22 cellular contexts compared by ENCODE assay signal in genomic region chr3:181862502-181862901, GRCh38.
DNase-seq lines count a peak whose midpoint lies in the region; ATAC-seq and TF ChIP-seq lines count a peak whose summit lies in the region.
"Had no signal": no experiment of that assay in that cellular context is flagged by ENCODE, and none has a peak within 500 bp of the region (broad histone marks: within the 10 kb centered on the region; RNA-seq: fewer than 3 reads in every experiment).

No MANE protein-coding gene starts in this region.

- no peaks in the 10 kb centered on the region; the same call in 1 of the 2 replicates for H3F3A ChIP-seq in GM23338 (replicated peaks; ENCODE audit: low read depth)
- no peaks in the 10 kb centered on the region for H3F3A ChIP-seq in OCI-LY1 (ENCODE audit: insufficient read depth, low read length)

- no peak overlapping the region for H3K9ac ChIP-seq in OCI-LY1 (ENCODE audit: low read length)
- H3K9ac ChIP-seq: BLaER1 treated with 17β-estradiol and CSF1 and Interleukin-3, amounts not matched to agents 10 nM and 100 nM; GM23248 had no signal

- H3K36me3 Mint-ChIP-seq in GM23338 (ENCODE audit: low read depth), result no peaks in the 10 kb centered on the region
- H3K36me3 Mint-ChIP-seq: CD14-positive monocyte; CD8-positive, alpha-beta memory T cell had no signal

- in situ Hi-C loops in transverse colon (cut with MboI; ENCODE audit: low pct_ligation_motif_present in 1 of 4, low pct_unique_long_range_greater_than_20kb in 1 of 4, low sequenced_read_pairs in 3 of 4), result no loop called here

- peaks cover 7% of the 10 kb centered on the region for H3K27me3 Mint-ChIP-seq in GM23338 (ENCODE audit: insufficient read depth, low read depth, poor library complexity)
- H3K27me3 Mint-ChIP-seq: CD4-positive, alpha-beta T cell; CD8-positive, alpha-beta memory T cell had no signal

- H3K9me3 Mint-ChIP-seq in GM23338, result peaks cover 1% of the 10 kb centered on the region; the same call in 1 of the 3 replicates
- H3K9me3 Mint-ChIP-seq: CD4-positive, alpha-beta T cell had no signal

- H3K4me3 ChIP-seq in GM23338 (no peak overlapping the region), OCI-LY1 (ENCODE audit: low read depth, low read length, poor library complexity, severe bottlenecking) (no peak overlapping the region), transverse colon (no peak overlapping the region)
- H3K4me3 ChIP-seq: A549; BLaER1 treated with 17β-estradiol and CSF1 and Interleukin-3, amounts not matched to agents 10 nM and 100 nM; GM12878; GM23248 had no signal

- H3K4me1 Mint-ChIP-seq in GM23338, result peaks cover 28% of the 10 kb centered on the region
- H3K4me1 Mint-ChIP-seq: CD14-positive monocyte; CD8-positive, alpha-beta memory T cell had no signal

- H3K27me3 ChIP-seq in GM23338 (ENCODE audit: insufficient read depth), result no peaks in the 10 kb centered on the region
- no peaks in the 10 kb centered on the region for H3K27me3 ChIP-seq in OCI-LY1 (ENCODE audit: insufficient read depth, low read length)
- H3K27me3 ChIP-seq in transverse colon, result no peaks in the 10 kb centered on the region
- H3K27me3 ChIP-seq: BE2C; BLaER1 treated with 17β-estradiol and CSF1 and Interleukin-3, amounts not matched to agents 10 nM and 100 nM had no signal

- no peak overlapping the region; the same call in 1 of the 2 replicates for H3K27ac Mint-ChIP-seq in GM23338
- H3K27ac Mint-ChIP-seq: CD14-positive monocyte; CD4-positive, alpha-beta T cell; CD8-positive, alpha-beta memory T cell had no signal

- TF ChIP-seq EP300 in transverse colon (IDR thresholded peaks at IDR 0.05; ENCODE audit: low read depth), result no peak

- no peak overlapping the region for H3K27ac ChIP-seq in GM23338 (ENCODE audit: low read depth)
- peak overlapping the region; percentile 16 for H3K27ac ChIP-seq in OCI-LY1 (ENCODE audit: low read depth, low read length, poor library complexity, severe bottlenecking)
- H3K27ac ChIP-seq in transverse colon, result no peak overlapping the region
- H3K27ac ChIP-seq: A549; BLaER1 treated with 17β-estradiol and CSF1 and Interleukin-3, amounts not matched to agents 10 nM and 100 nM; GM23248 had no signal

- H4K20me1 ChIP-seq in GM23338 (replicated peaks; ENCODE audit: insufficient read depth), result no peaks in the 10 kb centered on the region
- H4K20me1 ChIP-seq in OCI-LY1 (ENCODE audit: insufficient read depth, low read length), result no peaks in the 10 kb centered on the region
- H4K20me1 ChIP-seq: BLaER1 treated with 17β-estradiol and CSF1 and Interleukin-3, amounts not matched to agents 10 nM and 100 nM had no signal

- H2AFZ ChIP-seq in GM23338 (no peak overlapping the region), OCI-LY1 (ENCODE audit: low read length) (no peak overlapping the region)
- H2AFZ ChIP-seq: GM23248 had no signal

- no peak overlapping the region for H3K4me2 ChIP-seq in GM23338
- no peak overlapping the region for H3K4me2 ChIP-seq in OCI-LY1 (ENCODE audit: low read length)
- H3K4me2 ChIP-seq: A549; BLaER1 treated with 17β-estradiol and CSF1 and Interleukin-3, amounts not matched to agents 10 nM and 100 nM had no signal

- no peak for TF ChIP-seq POLR2A in transverse colon (IDR thresholded peaks at IDR 0.05)

- no peak for DNase-seq in GM23338 (ENCODE audit: low spot score)
- peak; percentile 21 for DNase-seq in iPS-NIHi7 (ENCODE audit: extremely low spot score)
- DNase-seq in transverse colon, result no peak
- no peak for DNase-seq in activated T-cell treated with anti-CD3 and anti-CD28 coated beads for 4 hours
- DNase-seq in NCI-H345 treated with DMSO at 0.1 percent for 48 hours (lab: John Stamatoyannopoulos, UW; ENCODE audit: unreplicated experiment), result no peak
- DNase-seq: 8988T; ACHN; AML-193; BE2C; CD4-positive, alpha-beta T cell; CD8-positive, alpha-beta memory T cell; DMS 273 treated with DMSO at 0.1 percent for 48 hours; DMS79; EL; GDM1; GM23248; HCEC 1CT had no signal

- peaks cover 4% of the 10 kb centered on the region; the same call in 1 of the 2 replicates for H3K9me2 ChIP-seq in GM23338 (ENCODE audit: insufficient read depth)
- H3K9me2 ChIP-seq in OCI-LY1 (ENCODE audit: low read depth, low read length), result no peaks in the 10 kb centered on the region

- ATAC-seq in GM23338, result no peak
- ATAC-seq: A549, GM12878 had no signal

- intact Hi-C loops in transverse colon (cut with DNase I; ENCODE audit: low total_unique reads), result no loop called here

- no peaks in the 10 kb centered on the region for H3K79me2 ChIP-seq in GM23338 (replicated peaks; ENCODE audit: insufficient read depth)
- no peaks in the 10 kb centered on the region for H3K79me2 ChIP-seq in OCI-LY1 (ENCODE audit: insufficient read depth, low read length)

- 70 to 83% methylated on average over 3 of the region's 3 CpGs for WGBS in transverse colon (ENCODE audit: low coverage in 1 of 2), 2 donors

- H3K4me1 ChIP-seq in GM23338 (ENCODE audit: insufficient read depth) (peaks cover 29% of the 10 kb centered on the region), OCI-LY1 (ENCODE audit: insufficient read depth, low read length, severe bottlenecking) (peaks cover 22% of the 10 kb centered on the region), transverse colon (no peaks in the 10 kb centered on the region)
- H3K4me1 ChIP-seq: BE2C had no signal

- H3K9me3 ChIP-seq in OCI-LY1 (ENCODE audit: low read length) (no peaks in the 10 kb centered on the region), transverse colon (no peaks in the 10 kb centered on the region)
- H3K9me3 ChIP-seq: A549; BE2C; BLaER1 treated with 17β-estradiol and CSF1 and Interleukin-3, amounts not matched to agents 10 nM and 100 nM had no signal

- H3K36me3 ChIP-seq in GM23338 (ENCODE audit: insufficient read depth), result no peaks in the 10 kb centered on the region
- no peaks in the 10 kb centered on the region for H3K36me3 ChIP-seq in OCI-LY1 (ENCODE audit: insufficient read depth, low read length)
- no peaks in the 10 kb centered on the region for H3K36me3 ChIP-seq in transverse colon
- H3K36me3 ChIP-seq: BE2C; BLaER1 treated with 17β-estradiol and CSF1 and Interleukin-3, amounts not matched to agents 10 nM and 100 nM had no signal

- TF ChIP-seq CTCF in GM23338 (conservative IDR thresholded peaks at IDR 0.05; ENCODE audit: low read depth in 2 of 2) (peak; percentile 21 to 55; a peak in 3 of 4 replicates), OCI-LY1 (IDR thresholded peaks at IDR 0.05; ENCODE audit: low read length) (peak; percentile 40; the same call in 1 of the 2 replicates), transverse colon (IDR thresholded peaks at IDR 0.05) (no peak)

- H3K4me3 Mint-ChIP-seq in GM23338, result no peak overlapping the region
- H3K4me3 Mint-ChIP-seq: CD14-positive monocyte; CD4-positive, alpha-beta T cell; CD8-positive, alpha-beta memory T cell had no signal

TF ChIP-seq in GM23338, 12 proteins besides CTCF, POLR2A, EP300 and RAD21 (continues in another document):
- no peak for TF ChIP-seq CREB1 (CRISPR knock-in tag; IDR thresholded peaks at IDR 0.05; ENCODE audit: low read depth)
- no peak for TF ChIP-seq ZNF114 (CRISPR knock-in tag; IDR thresholded peaks at IDR 0.05)
- TF ChIP-seq REST (IDR thresholded peaks at IDR 0.05; ENCODE audit: unreplicated experiment), result no peak
- TF ChIP-seq ZNF331 (CRISPR knock-in tag; IDR thresholded peaks at IDR 0.05; ENCODE audit: low read depth), result no peak
- no peak for TF ChIP-seq ETS1 (IDR thresholded peaks at IDR 0.05)
- TF ChIP-seq POLR2AphosphoS5 (IDR thresholded peaks at IDR 0.05; ENCODE audit: low read depth), result no peak
- TF ChIP-seq JUNB (IDR thresholded peaks at IDR 0.05; ENCODE audit: unreplicated experiment), result no peak
- TF ChIP-seq STAT1 (IDR thresholded peaks at IDR 0.05; ENCODE audit: unreplicated experiment), result no peak
- no peak for TF ChIP-seq NANOG (IDR thresholded peaks at IDR 0.05; ENCODE audit: borderline replicate concordance)
- no peak for TF ChIP-seq EZH2 (IDR thresholded peaks at IDR 0.05; ENCODE audit: low read depth, unreplicated experiment)
- TF ChIP-seq EZH2phosphoT487 (IDR thresholded peaks at IDR 0.05; ENCODE audit: unreplicated experiment), result no peak

Comparison
In these comparisons a context has a peak if more than half of its experiments do, and no peak if none do; other contexts are left out.
1. CTCF ChIP-seq: peak in GM23338 (2 of 2) and OCI-LY1 (single experiment); none in transverse colon (0 of 5).